In genomic region chrX:135543924-135544323, GRCh38 we compare ENCODE assay signal across 2 cellular contexts.
TF ChIP-seq lines count a peak whose summit lies in the region.

No MANE protein-coding gene starts in this region.

TF ChIP-seq in SK-N-SH, 30 proteins besides CTCF, POLR2A, EP300 and RAD21 (continued from another document):
- TF ChIP-seq, protein P1, sequence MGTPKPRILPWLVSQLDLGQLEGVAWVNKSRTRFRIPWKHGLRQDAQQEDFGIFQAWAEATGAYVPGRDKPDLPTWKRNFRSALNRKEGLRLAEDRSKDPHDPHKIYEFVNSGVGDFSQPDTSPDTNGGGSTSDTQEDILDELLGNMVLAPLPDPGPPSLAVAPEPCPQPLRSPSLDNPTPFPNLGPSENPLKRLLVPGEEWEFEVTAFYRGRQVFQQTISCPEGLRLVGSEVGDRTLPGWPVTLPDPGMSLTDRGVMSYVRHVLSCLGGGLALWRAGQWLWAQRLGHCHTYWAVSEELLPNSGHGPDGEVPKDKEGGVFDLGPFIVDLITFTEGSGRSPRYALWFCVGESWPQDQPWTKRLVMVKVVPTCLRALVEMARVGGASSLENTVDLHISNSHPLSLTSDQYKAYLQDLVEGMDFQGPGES (IDR thresholded peaks at IDR 0.05; ENCODE audit: low read depth, low read length), result no peak
- TF ChIP-seq JUND (IDR thresholded peaks at IDR 0.05), result no peak
- TF ChIP-seq, protein P2, sequence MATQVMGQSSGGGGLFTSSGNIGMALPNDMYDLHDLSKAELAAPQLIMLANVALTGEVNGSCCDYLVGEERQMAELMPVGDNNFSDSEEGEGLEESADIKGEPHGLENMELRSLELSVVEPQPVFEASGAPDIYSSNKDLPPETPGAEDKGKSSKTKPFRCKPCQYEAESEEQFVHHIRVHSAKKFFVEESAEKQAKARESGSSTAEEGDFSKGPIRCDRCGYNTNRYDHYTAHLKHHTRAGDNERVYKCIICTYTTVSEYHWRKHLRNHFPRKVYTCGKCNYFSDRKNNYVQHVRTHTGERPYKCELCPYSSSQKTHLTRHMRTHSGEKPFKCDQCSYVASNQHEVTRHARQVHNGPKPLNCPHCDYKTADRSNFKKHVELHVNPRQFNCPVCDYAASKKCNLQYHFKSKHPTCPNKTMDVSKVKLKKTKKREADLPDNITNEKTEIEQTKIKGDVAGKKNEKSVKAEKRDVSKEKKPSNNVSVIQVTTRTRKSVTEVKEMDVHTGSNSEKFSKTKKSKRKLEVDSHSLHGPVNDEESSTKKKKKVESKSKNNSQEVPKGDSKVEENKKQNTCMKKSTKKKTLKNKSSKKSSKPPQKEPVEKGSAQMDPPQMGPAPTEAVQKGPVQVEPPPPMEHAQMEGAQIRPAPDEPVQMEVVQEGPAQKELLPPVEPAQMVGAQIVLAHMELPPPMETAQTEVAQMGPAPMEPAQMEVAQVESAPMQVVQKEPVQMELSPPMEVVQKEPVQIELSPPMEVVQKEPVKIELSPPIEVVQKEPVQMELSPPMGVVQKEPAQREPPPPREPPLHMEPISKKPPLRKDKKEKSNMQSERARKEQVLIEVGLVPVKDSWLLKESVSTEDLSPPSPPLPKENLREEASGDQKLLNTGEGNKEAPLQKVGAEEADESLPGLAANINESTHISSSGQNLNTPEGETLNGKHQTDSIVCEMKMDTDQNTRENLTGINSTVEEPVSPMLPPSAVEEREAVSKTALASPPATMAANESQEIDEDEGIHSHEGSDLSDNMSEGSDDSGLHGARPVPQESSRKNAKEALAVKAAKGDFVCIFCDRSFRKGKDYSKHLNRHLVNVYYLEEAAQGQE (IDR thresholded peaks at IDR 0.05; ENCODE audit: low read depth, low read length), result no peak
- TF ChIP-seq POLR2AphosphoS5 (IDR thresholded peaks at IDR 0.05; ENCODE audit: low read depth, low read length), result no peak
- TF ChIP-seq TCF12 (IDR thresholded peaks at IDR 0.05), result no peak
- TF ChIP-seq NFIC (IDR thresholded peaks at IDR 0.05; ENCODE audit: borderline replicate concordance), result no peak
- TF ChIP-seq, protein P3, sequence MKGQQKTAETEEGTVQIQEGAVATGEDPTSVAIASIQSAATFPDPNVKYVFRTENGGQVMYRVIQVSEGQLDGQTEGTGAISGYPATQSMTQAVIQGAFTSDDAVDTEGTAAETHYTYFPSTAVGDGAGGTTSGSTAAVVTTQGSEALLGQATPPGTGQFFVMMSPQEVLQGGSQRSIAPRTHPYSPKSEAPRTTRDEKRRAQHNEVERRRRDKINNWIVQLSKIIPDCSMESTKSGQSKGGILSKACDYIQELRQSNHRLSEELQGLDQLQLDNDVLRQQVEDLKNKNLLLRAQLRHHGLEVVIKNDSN (IDR thresholded peaks at IDR 0.05; ENCODE audit: borderline replicate concordance, low read depth), result no peak

TF ChIP-seq in SK-N-SH treated with all-trans-retinoic acid at 6 μM for 48 hours, 23 proteins besides CTCF, POLR2A, EP300 and RAD21 (continued from another document):
- TF ChIP-seq, protein P4, sequence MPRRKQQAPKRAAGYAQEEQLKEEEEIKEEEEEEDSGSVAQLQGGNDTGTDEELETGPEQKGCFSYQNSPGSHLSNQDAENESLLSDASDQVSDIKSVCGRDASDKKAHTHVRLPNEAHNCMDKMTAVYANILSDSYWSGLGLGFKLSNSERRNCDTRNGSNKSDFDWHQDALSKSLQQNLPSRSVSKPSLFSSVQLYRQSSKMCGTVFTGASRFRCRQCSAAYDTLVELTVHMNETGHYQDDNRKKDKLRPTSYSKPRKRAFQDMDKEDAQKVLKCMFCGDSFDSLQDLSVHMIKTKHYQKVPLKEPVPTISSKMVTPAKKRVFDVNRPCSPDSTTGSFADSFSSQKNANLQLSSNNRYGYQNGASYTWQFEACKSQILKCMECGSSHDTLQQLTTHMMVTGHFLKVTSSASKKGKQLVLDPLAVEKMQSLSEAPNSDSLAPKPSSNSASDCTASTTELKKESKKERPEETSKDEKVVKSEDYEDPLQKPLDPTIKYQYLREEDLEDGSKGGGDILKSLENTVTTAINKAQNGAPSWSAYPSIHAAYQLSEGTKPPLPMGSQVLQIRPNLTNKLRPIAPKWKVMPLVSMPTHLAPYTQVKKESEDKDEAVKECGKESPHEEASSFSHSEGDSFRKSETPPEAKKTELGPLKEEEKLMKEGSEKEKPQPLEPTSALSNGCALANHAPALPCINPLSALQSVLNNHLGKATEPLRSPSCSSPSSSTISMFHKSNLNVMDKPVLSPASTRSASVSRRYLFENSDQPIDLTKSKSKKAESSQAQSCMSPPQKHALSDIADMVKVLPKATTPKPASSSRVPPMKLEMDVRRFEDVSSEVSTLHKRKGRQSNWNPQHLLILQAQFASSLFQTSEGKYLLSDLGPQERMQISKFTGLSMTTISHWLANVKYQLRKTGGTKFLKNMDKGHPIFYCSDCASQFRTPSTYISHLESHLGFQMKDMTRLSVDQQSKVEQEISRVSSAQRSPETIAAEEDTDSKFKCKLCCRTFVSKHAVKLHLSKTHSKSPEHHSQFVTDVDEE (CRISPR knock-in tag; IDR thresholded peaks at IDR 0.05), result no peak
- no peak for TF ChIP-seq ESRRG (CRISPR knock-in tag; IDR thresholded peaks at IDR 0.05)
- TF ChIP-seq, protein P5, sequence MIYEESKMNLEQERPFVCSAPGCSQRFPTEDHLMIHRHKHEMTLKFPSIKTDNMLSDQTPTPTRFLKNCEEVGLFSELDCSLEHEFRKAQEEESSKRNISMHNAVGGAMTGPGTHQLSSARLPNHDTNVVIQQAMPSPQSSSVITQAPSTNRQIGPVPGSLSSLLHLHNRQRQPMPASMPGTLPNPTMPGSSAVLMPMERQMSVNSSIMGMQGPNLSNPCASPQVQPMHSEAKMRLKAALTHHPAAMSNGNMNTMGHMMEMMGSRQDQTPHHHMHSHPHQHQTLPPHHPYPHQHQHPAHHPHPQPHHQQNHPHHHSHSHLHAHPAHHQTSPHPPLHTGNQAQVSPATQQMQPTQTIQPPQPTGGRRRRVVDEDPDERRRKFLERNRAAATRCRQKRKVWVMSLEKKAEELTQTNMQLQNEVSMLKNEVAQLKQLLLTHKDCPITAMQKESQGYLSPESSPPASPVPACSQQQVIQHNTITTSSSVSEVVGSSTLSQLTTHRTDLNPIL (CRISPR knock-in tag; IDR thresholded peaks at IDR 0.05; ENCODE audit: low read depth), result no peak
- TF ChIP-seq ZC3H10 (CRISPR knock-in tag; IDR thresholded peaks at IDR 0.05), result no peak
- TF ChIP-seq PATZ1 (CRISPR knock-in tag; IDR thresholded peaks at IDR 0.05; ENCODE audit: borderline replicate concordance), result no peak
- TF ChIP-seq ISL1 (CRISPR knock-in tag; IDR thresholded peaks at IDR 0.05), result no peak
- no peak for TF ChIP-seq RARB (CRISPR knock-in tag; IDR thresholded peaks at IDR 0.05)
- no peak for TF ChIP-seq OSR1 (CRISPR knock-in tag; IDR thresholded peaks at IDR 0.05)
- no peak for TF ChIP-seq ZNF8 (CRISPR knock-in tag; IDR thresholded peaks at IDR 0.05)
